In the genomic region with DNA sequence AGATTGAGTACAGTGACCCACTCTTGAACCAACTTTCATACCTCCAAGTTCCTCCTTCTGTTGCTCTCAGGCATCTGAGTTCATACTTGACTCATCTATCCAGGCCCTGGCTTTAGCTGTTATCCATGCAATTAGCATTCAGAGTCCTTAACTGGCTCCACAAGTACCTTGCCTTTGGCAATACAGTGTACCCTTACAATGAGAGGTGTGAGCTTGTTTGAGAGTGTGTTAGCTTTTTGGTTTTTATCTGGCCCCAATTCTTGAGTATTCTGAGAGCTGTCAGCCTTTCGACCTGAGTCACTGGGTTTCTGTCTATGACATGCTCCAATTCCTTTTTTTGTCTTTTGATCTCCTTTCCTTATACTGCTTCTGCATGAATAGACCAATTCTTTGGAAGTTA, we compare ENCODE assay signal across 20 cellular contexts.
DNase-seq lines count a peak whose midpoint lies in the region; ATAC-seq and TF ChIP-seq lines count a peak whose summit lies in the region.
"Had no signal": no experiment of that assay in that cellular context is flagged by ENCODE, and none has a peak within 500 bp of the region (broad histone marks: within the 10 kb centered on the region; RNA-seq: fewer than 3 reads in every experiment).

No MANE protein-coding gene starts in this region.

- DNase-seq in left cardiac atrium (no peak), heart left ventricle (no peak), ascending aorta (ENCODE audit: low spot score in 2 of 2) (no peak), renal cortical epithelial cell (ENCODE audit: low read depth) (peak; percentile 57), SKM-1 (lab: John Stamatoyannopoulos, UW; ENCODE audit: unreplicated experiment) (no peak), stomach (no peak), T-helper 2 cell (no peak)
- DNase-seq: 8988T, DMS 273 treated with DMSO at 0.1 percent for 48 hours, DND-41, Kasumi-1, NCI-H1105, NCI-H1694, NCI-H2081 treated with DMSO at 0.1 percent for 48 hours, NCI-H510A, NCI-H748 treated with DMSO at 0.1 percent for 48 hours had no signal

- H3K4me1 ChIP-seq in heart left ventricle (peaks cover 0 to 37% (median 23%) of the 10 kb centered on the region in 12 donors), ascending aorta (peaks cover 10 to 40% of the 10 kb centered on the region in 2 donors), stomach (peaks cover 0 to 8% (median 0%) of the 10 kb centered on the region in 4 donors)

- intact Hi-C loops in left cardiac atrium (cut with DNase I) = no loop called here
- intact Hi-C loops in heart left ventricle (cut with DNase I) = no loop called here
- intact Hi-C loops in ascending aorta (cut with DNase I) = loop anchor here (1.0 to 2.0 kb wide), 2 partner anchors 25 to 54 kb away; no protein-coding TSS in a partner anchor
- intact Hi-C loops in stomach (cut with DNase I; ENCODE audit: low total_unique reads) = no loop called here

- WGBS in heart left ventricle, 4 donors = 63 to 76% (median 65%) methylated on average over 1 of the region's 1 CpG
- WGBS in stomach, 5 donors = 58 to 88% (median 65%) methylated on average over 1 of the region's 1 CpG

- TF ChIP-seq POLR2A in heart left ventricle (IDR thresholded peaks at IDR 0.05) = no peak
- no peak for TF ChIP-seq POLR2A in stomach (IDR thresholded peaks at IDR 0.05)

- H3K36me3 ChIP-seq in heart left ventricle = no peaks in the 10 kb centered on the region
- H3K36me3 ChIP-seq in ascending aorta = no peaks in the 10 kb centered on the region
- H3K36me3 ChIP-seq in stomach = no peaks in the 10 kb centered on the region

- ATAC-seq in left cardiac atrium (peak; percentile 58 to 66), heart left ventricle (no peak), esophagus mucosa (peak; percentile 93)
- ATAC-seq: HCT116 had no signal

- H3K9me3 ChIP-seq in heart left ventricle (no peaks in the 10 kb centered on the region), ascending aorta (no peaks in the 10 kb centered on the region), stomach (no peaks in the 10 kb centered on the region)

- TF ChIP-seq CTCF in heart left ventricle (IDR thresholded peaks at IDR 0.05) = no peak
- no peak for TF ChIP-seq CTCF in ascending aorta (IDR thresholded peaks at IDR 0.05)
- TF ChIP-seq CTCF in stomach (IDR thresholded peaks at IDR 0.05) = no peak

- H3K4me3 ChIP-seq in heart left ventricle (no peak overlapping the region), ascending aorta (no peak overlapping the region), stomach (no peak overlapping the region)
- H3K4me3 ChIP-seq: PC-9 had no signal

- TF ChIP-seq EP300 in stomach (IDR thresholded peaks at IDR 0.05) = no peak

- H3K27me3 ChIP-seq in heart left ventricle (no peaks in the 10 kb centered on the region), ascending aorta (no peaks in the 10 kb centered on the region), stomach (no peaks in the 10 kb centered on the region)

- H3K27ac ChIP-seq in heart left ventricle (no peak overlapping the region), ascending aorta (peak overlapping the region; percentile 84 to 86), stomach (no peak overlapping the region)
- H3K27ac ChIP-seq: PC-9, RWPE1 had no signal

Comparison
In these comparisons a context has a peak if more than half of its experiments do, and no peak if none do; other contexts are left out.
1. ATAC-seq: peak in left cardiac atrium (2 of 2) and esophagus mucosa (single experiment); none in heart left ventricle (0 of 4).
2. H3K27ac ChIP-seq: peak in ascending aorta (2 of 2); none in heart left ventricle (0 of 12) and stomach (0 of 5).